14 cellular contexts compared by ENCODE assay signal in genomic region chr2:174951746-174952145, GRCh38. TPM values are rescaled to one million over a fixed set of nuclear protein-coding genes. Genes with fewer than 3 reads are reported as not detected.
DNase-seq lines count a peak whose midpoint lies in the region; ATAC-seq and TF ChIP-seq lines count a peak whose summit lies in the region.
"Had no signal": no experiment of that assay in that cellular context is flagged by ENCODE, and none has a peak within 500 bp of the region (broad histone marks: within the 10 kb centered on the region; RNA-seq: fewer than 3 reads in every experiment).

No MANE protein-coding gene starts in this region.

- H3K27ac ChIP-seq in mesenchymal stem cell (ENCODE audit: low read length, poor library complexity, severe bottlenecking) (no peak overlapping the region), right atrium auricular region (no peak overlapping the region)

- peak; percentile 44 for DNase-seq in Daoy (ENCODE audit: low read depth)
- peak; percentile 32 for DNase-seq in NCI-H2029 (lab: John Stamatoyannopoulos, UW)
- peak; percentile 69 for DNase-seq in mesenchymal stem cell
- no peak for DNase-seq in right atrium auricular region (ENCODE audit: low spot score)
- DNase-seq in OCI-M2 (lab: John Stamatoyannopoulos, UW; ENCODE audit: unreplicated experiment) = no peak
- DNase-seq: activated T-cell treated with anti-CD3 and anti-CD28 coated beads, Interleukin-2, amount 50 U/mL, for 48 hours; mucosa of descending colon; NCI-H1092 treated with DMSO at 0.1 percent for 48 hours; stimulated activated CD4-positive, alpha-beta T cell treated with anti-CD3 and anti-CD28 coated beads, Interleukin-4, amount 100 ng/mL, for 4 hours had no signal

- H3K36me3 ChIP-seq in mesenchymal stem cell (ENCODE audit: control insufficient read depth in 1 of 2, insufficient read depth in 2 of 2, low read depth in 1 of 2, low read length in 2 of 2) (no peaks in the 10 kb centered on the region), right atrium auricular region (no peaks in the 10 kb centered on the region)

- peaks cover 18% of the 10 kb centered on the region for H3K4me1 Mint-ChIP-seq in brain
- H3K4me1 Mint-ChIP-seq: CD14-positive monocyte had no signal

- no peak overlapping the region for H4K8ac ChIP-seq in mesenchymal stem cell (ENCODE audit: low read length)

- H3K27me3 ChIP-seq in mesenchymal stem cell (ENCODE audit: control insufficient read depth in 1 of 2, insufficient read depth in 1 of 2, low read length in 2 of 2) (no peaks in the 10 kb centered on the region), right atrium auricular region (no peaks in the 10 kb centered on the region)

- H3K9me3 Mint-ChIP-seq in brain = peaks cover 1 to 12% (median 9%) of the 10 kb centered on the region in 5 experiments
- H3K9me3 Mint-ChIP-seq: stimulated activated naive CD8-positive, alpha-beta T cell treated with anti-CD3 and anti-CD28 coated beads, Interleukin-15, Interleukin-2, amounts not matched to agents 100 ng/mL and 50 ng/mL, for 24 hours had no signal

- H2BK12ac ChIP-seq in mesenchymal stem cell (ENCODE audit: low read length in 2 of 2) = no peak overlapping the region

- no peaks in the 10 kb centered on the region for H3K79me1 ChIP-seq in mesenchymal stem cell (replicated peaks; ENCODE audit: low read length, poor library complexity, severe bottlenecking)

- H3K4me3 Mint-ChIP-seq in brain = no peak overlapping the region
- H3K4me3 Mint-ChIP-seq: CD14-positive monocyte; stimulated activated naive CD8-positive, alpha-beta T cell treated with anti-CD3 and anti-CD28 coated beads, Interleukin-15, Interleukin-2, amounts not matched to agents 100 ng/mL and 50 ng/mL, for 24 hours had no signal

- no peak overlapping the region for H3K4ac ChIP-seq in mesenchymal stem cell (ENCODE audit: low read depth in 1 of 2, low read length in 2 of 2)

- peaks cover 11% of the 10 kb centered on the region for H3K36me3 Mint-ChIP-seq in brain
- H3K36me3 Mint-ChIP-seq: CD14-positive monocyte had no signal

- no peak overlapping the region for H2AFZ ChIP-seq in mesenchymal stem cell (ENCODE audit: low read depth, low read length)

- no peak overlapping the region for H2BK120ac ChIP-seq in mesenchymal stem cell (ENCODE audit: low read depth, low read length)

- H4K91ac ChIP-seq in mesenchymal stem cell (ENCODE audit: low read length) = no peak overlapping the region

- TF ChIP-seq CTCF in brain (conservative IDR thresholded peaks at IDR 0.05) = no peak
- no peak for TF ChIP-seq CTCF in right atrium auricular region (IDR thresholded peaks at IDR 0.05)

- no peak overlapping the region for H2AK5ac ChIP-seq in mesenchymal stem cell (ENCODE audit: low read length, severe bottlenecking)

- no peak overlapping the region for H2BK5ac ChIP-seq in mesenchymal stem cell (ENCODE audit: low read depth, low read length, poor library complexity, severe bottlenecking)

- H3K27me3 Mint-ChIP-seq in brain = no peaks in the 10 kb centered on the region

- no peak overlapping the region for H3K23ac ChIP-seq in mesenchymal stem cell (ENCODE audit: low read length in 2 of 2)

- H3K4me2 ChIP-seq in mesenchymal stem cell (ENCODE audit: low read length, poor library complexity, severe bottlenecking) = no peak overlapping the region

- H3K27ac Mint-ChIP-seq in brain = peak overlapping the region in 3 of 5 experiments; percentile 6 to 78 (median 52)
- H3K27ac Mint-ChIP-seq: CD14-positive monocyte; stimulated activated naive CD8-positive, alpha-beta T cell treated with anti-CD3 and anti-CD28 coated beads, Interleukin-15, Interleukin-2, amounts not matched to agents 100 ng/mL and 50 ng/mL, for 24 hours had no signal

- 0% methylated on average over 1 of the region's 1 CpG for WGBS in mesenchymal stem cell

- H3K9ac ChIP-seq in mesenchymal stem cell (ENCODE audit: low read length) = no peak overlapping the region

- H2BK15ac ChIP-seq in mesenchymal stem cell (ENCODE audit: low read depth, poor library complexity, severe bottlenecking) = no peak overlapping the region

- ATAC-seq in GM18870 (IDR thresholded peaks at IDR 0.05; ENCODE audit: unreplicated experiment) = no peak
- ATAC-seq in HG03108 (IDR thresholded peaks at IDR 0.05; ENCODE audit: unreplicated experiment) = no peak
- ATAC-seq: mucosa of descending colon had no signal

- H3K18ac ChIP-seq in mesenchymal stem cell (ENCODE audit: low read depth in 1 of 2, low read length in 2 of 2) = no peak overlapping the region

- H3K4me3 ChIP-seq in mesenchymal stem cell (ENCODE audit: insufficient read depth in 1 of 2, low read depth in 1 of 2, low read length in 2 of 2) (no peak overlapping the region), right atrium auricular region (no peak overlapping the region)
- H3K4me3 ChIP-seq: mucosa of descending colon had no signal

- H3K4me1 ChIP-seq in mesenchymal stem cell (ENCODE audit: control insufficient read depth, insufficient read depth, low read depth, low read length) = no peaks in the 10 kb centered on the region
- H3K4me1 ChIP-seq in right atrium auricular region = no peaks in the 10 kb centered on the region

- no peaks in the 10 kb centered on the region for H3K9me3 ChIP-seq in mesenchymal stem cell (ENCODE audit: control insufficient read depth, low read length)
- no peaks in the 10 kb centered on the region for H3K9me3 ChIP-seq in right atrium auricular region
- H3K9me3 ChIP-seq: mucosa of descending colon had no signal

- H3K14ac ChIP-seq in mesenchymal stem cell (ENCODE audit: low read length in 2 of 2) = no peak overlapping the region

RNA-seq across cellular contexts. Expression of gene CHN1, which starts 53.4 kb away (rescaled TPM):
- total RNA-seq in Daoy (2014; rRNA removed; shearing (Covaris generic)) = 27.4 and 34.4 TPM in 2 replicates
- polyA plus RNA-seq in brain (ENCODE audit: insufficient read depth, low read depth, low replicate concordance) = 195 TPM
- polyA plus RNA-seq in mesenchymal stem cell (2013, experiment 1 of 2) = 21.7 TPM
- 20.5 TPM for polyA plus RNA-seq in mesenchymal stem cell (2013, experiment 2 of 2)
- total RNA-seq in right atrium auricular region = 1 to 10 TPM; 4.1 to 9.3 TPM
- polyA plus RNA-seq: CD14-positive monocyte had no signal

Comparison
In these comparisons a context has a peak if more than half of its experiments do, and no peak if none do; other contexts are left out.
1. DNase-seq: peak in Daoy (single experiment), NCI-H2029 (single experiment) and mesenchymal stem cell (single experiment); none in right atrium auricular region (single experiment) and OCI-M2 (single experiment).